In the genomic region with DNA sequence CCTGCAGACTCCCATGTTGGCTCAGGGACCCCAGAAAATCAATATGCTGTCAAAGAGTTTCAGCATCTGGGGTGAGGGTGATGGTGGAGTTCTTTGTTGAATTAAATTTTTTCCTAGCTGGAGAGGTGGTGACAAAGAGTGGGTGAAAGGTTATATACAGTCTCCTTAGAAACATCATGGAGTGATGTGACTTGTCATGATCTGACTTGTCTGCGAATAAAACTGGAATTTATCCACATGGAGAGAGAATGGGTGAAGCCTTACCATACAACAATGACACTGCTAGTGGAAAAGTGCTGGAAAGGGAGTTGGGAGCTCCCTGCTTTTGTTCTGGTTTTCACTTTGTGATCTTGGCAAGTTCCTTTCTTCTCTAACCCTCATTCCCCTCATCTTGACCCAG, we compare ENCODE assay signal across 19 cellular contexts.
A peak's percentile ranks its signal among the peaks of the same experiment; 100 is the strongest.
DNase-seq lines count a peak whose midpoint lies in the region; ATAC-seq and TF ChIP-seq lines count a peak whose summit lies in the region.
"Had no signal": no experiment of that assay in that cellular context is flagged by ENCODE, and none has a peak within 500 bp of the region (broad histone marks: within the 10 kb centered on the region; RNA-seq: fewer than 3 reads in every experiment).

No MANE protein-coding gene starts in this region.

- H3K27me3 ChIP-seq in breast epithelium = no peaks in the 10 kb centered on the region
- no peaks in the 10 kb centered on the region for H3K27me3 ChIP-seq in naive thymus-derived CD4-positive, alpha-beta T cell (ENCODE audit: control insufficient read depth in 2 of 2, insufficient read depth in 2 of 2, low read length in 2 of 2)

- H3K27ac Mint-ChIP-seq in MCF 10A (ENCODE audit: low read depth, unreplicated experiment) (no peak overlapping the region), neural crest cell (ENCODE audit: unreplicated experiment) (peak overlapping the region; percentile 43)
- no peak overlapping the region for H3K27ac Mint-ChIP-seq in naive thymus-derived CD4-positive, alpha-beta T cell
- H3K27ac Mint-ChIP-seq: CD8-positive, alpha-beta T cell had no signal

- no peak overlapping the region for H3K4me3 ChIP-seq in breast epithelium
- H3K4me3 ChIP-seq in epithelial cell of esophagus (ENCODE audit: low read length) = no peak overlapping the region
- H3K4me3 ChIP-seq in naive thymus-derived CD4-positive, alpha-beta T cell (ENCODE audit: low read length) = no peak overlapping the region

- no peak for DNase-seq in breast epithelium (ENCODE audit: low spot score in 2 of 2)
- DNase-seq in MCF 10A (ENCODE audit: unreplicated experiment) = no peak
- DNase-seq in epithelial cell of esophagus (ENCODE audit: low read depth) = peak; percentile 48
- DNase-seq in neural crest cell (ENCODE audit: low read depth, low spot score) = no peak
- DNase-seq in globus pallidus (ENCODE audit: low spot score) = no peak
- no peak for DNase-seq in retina
- DNase-seq in anterior cingulate cortex (lab: John Stamatoyannopoulos, UW) = no peak
- DNase-seq in naive thymus-derived CD4-positive, alpha-beta T cell = no peak
- DNase-seq: 8988T; CD8-positive, alpha-beta T cell; DND-41; HCEC 1CT; KBM-7; NCI-H1417 treated with DMSO at 0.1 percent for 48 hours; NCI-H1930; NCI-H446; NCI-H748 treated with DMSO at 0.1 percent for 48 hours; PC-3 had no signal

- BruUV-seq in MCF 10A (replicated peaks; lab: Mats Ljungman, UMichigan) = no TSS peak

- no peaks in the 10 kb centered on the region for H3K36me3 ChIP-seq in breast epithelium
- no peaks in the 10 kb centered on the region for H3K36me3 ChIP-seq in naive thymus-derived CD4-positive, alpha-beta T cell (ENCODE audit: control insufficient read depth in 2 of 3, insufficient read depth in 3 of 3, low read length in 3 of 3)

- H3K27ac ChIP-seq in breast epithelium = peak overlapping the region; percentile 41 to 61
- no peak overlapping the region for H3K27ac ChIP-seq in naive thymus-derived CD4-positive, alpha-beta T cell (ENCODE audit: low read depth, low read length)
- H3K27ac ChIP-seq: RWPE1 had no signal

- TF ChIP-seq CTCF in breast epithelium (IDR thresholded peaks at IDR 0.05) = no peak
- no peak for TF ChIP-seq CTCF in MCF 10A (IDR thresholded peaks at IDR 0.05; ENCODE audit: unreplicated experiment)
- no peak for TF ChIP-seq CTCF in epithelial cell of esophagus (IDR thresholded peaks at IDR 0.05; ENCODE audit: insufficient read depth, low read depth, low read length, missing control alignments)
- TF ChIP-seq CTCF in neural crest cell (conservative IDR thresholded peaks at IDR 0.05) = no peak

- H3K4me3 Mint-ChIP-seq in MCF 10A (ENCODE audit: unreplicated experiment) = no peak overlapping the region
- H3K4me3 Mint-ChIP-seq in neural crest cell = no peak overlapping the region
- H3K4me3 Mint-ChIP-seq in naive thymus-derived CD4-positive, alpha-beta T cell = no peak overlapping the region
- H3K4me3 Mint-ChIP-seq: CD8-positive, alpha-beta T cell had no signal

- H3K4me1 Mint-ChIP-seq in MCF 10A (ENCODE audit: insufficient read depth, unreplicated experiment) (peaks cover 7% of the 10 kb centered on the region), neural crest cell (peaks cover 14% of the 10 kb centered on the region)
- no peaks in the 10 kb centered on the region for H3K4me1 Mint-ChIP-seq in naive thymus-derived CD4-positive, alpha-beta T cell

- no peak for TF ChIP-seq POLR2A in breast epithelium (IDR thresholded peaks at IDR 0.05)

- H3K9me3 Mint-ChIP-seq in MCF 10A (ENCODE audit: unreplicated experiment) (no peaks in the 10 kb centered on the region), neural crest cell (peaks cover 6% of the 10 kb centered on the region)
- H3K9me3 Mint-ChIP-seq in naive thymus-derived CD4-positive, alpha-beta T cell = peaks cover 0 to 21% (median 7%) of the 10 kb centered on the region in 11 donors

- H3K9me3 ChIP-seq in breast epithelium = peaks cover 0 to 6% of the 10 kb centered on the region in 2 donors
- no peaks in the 10 kb centered on the region for H3K9me3 ChIP-seq in naive thymus-derived CD4-positive, alpha-beta T cell (ENCODE audit: control insufficient read depth in 2 of 3, low read length in 3 of 3)

- H3K36me3 Mint-ChIP-seq in MCF 10A (ENCODE audit: insufficient read depth, unreplicated experiment) (no peaks in the 10 kb centered on the region), neural crest cell (ENCODE audit: low read depth) (peaks cover 55% of the 10 kb centered on the region)
- peaks cover 0 to 4% (median 0%) of the 10 kb centered on the region in 5 donors for H3K36me3 Mint-ChIP-seq in naive thymus-derived CD4-positive, alpha-beta T cell
- H3K36me3 Mint-ChIP-seq: CD8-positive, alpha-beta T cell had no signal

- no peaks in the 10 kb centered on the region for H3K4me1 ChIP-seq in breast epithelium
- no peaks in the 10 kb centered on the region for H3K4me1 ChIP-seq in naive thymus-derived CD4-positive, alpha-beta T cell (ENCODE audit: control insufficient read depth in 2 of 2, insufficient read depth in 2 of 2, low read length in 2 of 2)

- CTCF ChIA-PET in MCF 10A (lab: Yijun Ruan, JAX) = interaction anchor here (1.2 to 1.7 kb wide), 3 partner anchors 25 to 300 kb away, joined by 3 to 5 read pairs (median 4); a partner anchor contains a TSS
- CTCF ChIA-PET in naive thymus-derived CD4-positive, alpha-beta T cell (lab: Charles Lee) = no interaction called here

- H3K27me3 Mint-ChIP-seq in MCF 10A (ENCODE audit: insufficient read depth, unreplicated experiment) (no peaks in the 10 kb centered on the region), neural crest cell (ENCODE audit: low read depth) (no peaks in the 10 kb centered on the region)
- H3K27me3 Mint-ChIP-seq in naive thymus-derived CD4-positive, alpha-beta T cell = peaks cover 0 to 8% (median 5%) of the 10 kb centered on the region in 5 donors

- no peak for ATAC-seq in naive thymus-derived CD4-positive, alpha-beta T cell
- ATAC-seq: CD8-positive, alpha-beta T cell; PC-3 had no signal

- POLR2A ChIA-PET in MCF 10A (lab: Yijun Ruan, JAX) = interaction anchor here (0.9 kb wide), 1 partner anchor 70 kb away, joined by 6 read pairs; no protein-coding TSS in a partner anchor
- POLR2A ChIA-PET in naive thymus-derived CD4-positive, alpha-beta T cell (lab: Charles Lee) = no interaction called here

- intact Hi-C loops in breast epithelium (cut with DNase I; ENCODE audit: low total_unique reads) = no loop called here
- intact Hi-C loops in MCF 10A (cut with micrococcal nuclease) = no loop called here
- intact Hi-C loops in naive thymus-derived CD4-positive, alpha-beta T cell (cut with micrococcal nuclease) = no loop called here
